Comparison of ENCODE assay signal across 8 cellular contexts in genomic region chrX:15737188-15737956, GRCh38. TPM values are rescaled to one million over a fixed set of nuclear protein-coding genes. Genes with fewer than 3 reads are reported as not detected.
DNase-seq lines count a peak whose midpoint lies in the region; ATAC-seq and TF ChIP-seq lines count a peak whose summit lies in the region.

No MANE protein-coding gene starts in this region.

- no peak for ATAC-seq in activated T-cell treated with anti-CD3 and anti-CD28 coated beads, Interleukin-2, amount 50 U/mL, for 72 hours (replicated peaks in 1 of 2)
- ATAC-seq in GM19397 (IDR thresholded peaks at IDR 0.05; ENCODE audit: unreplicated experiment) (no peak), GM21526 (IDR thresholded peaks at IDR 0.05; ENCODE audit: low FRiP score, unreplicated experiment) (no peak), HG03095 (IDR thresholded peaks at IDR 0.05; ENCODE audit: unreplicated experiment) (no peak)

- TF ChIP-seq CTCF in WI38 (IDR thresholded peaks at IDR 0.05; ENCODE audit: low read depth, low read length) (no peak), glutamatergic neuron (IDR thresholded peaks at IDR 0.05; ENCODE audit: partially characterized antibody, unreplicated experiment) (no peak)

- peaks cover 0 to 6% (median 3%) of the 10 kb centered on the region in 5 donors for H3K27me3 ChIP-seq in subcutaneous abdominal adipose tissue (ENCODE audit: control insufficient read depth in 5 of 5, insufficient read depth in 4 of 5, low read length in 5 of 5)

- no peak overlapping the region for H3K27ac ChIP-seq in subcutaneous abdominal adipose tissue (ENCODE audit: low read depth, low read length)

- no peaks in the 10 kb centered on the region for H3K9me3 ChIP-seq in subcutaneous abdominal adipose tissue (ENCODE audit: control insufficient read depth in 5 of 5, low read length in 5 of 5)

- no peaks in the 10 kb centered on the region for H3K36me3 Mint-ChIP-seq in activated T-cell treated with anti-CD3 and anti-CD28 coated beads, Interleukin-2, amount 50 U/mL, for 72 hours (ENCODE audit: insufficient read depth in 2 of 2)
- H3K36me3 Mint-ChIP-seq in glutamatergic neuron (ENCODE audit: unreplicated experiment): no peaks in the 10 kb centered on the region

- H3K27ac Mint-ChIP-seq in activated T-cell treated with anti-CD3 and anti-CD28 coated beads, Interleukin-2, amount 50 U/mL, for 72 hours: no peak overlapping the region
- no peak overlapping the region for H3K27ac Mint-ChIP-seq in glutamatergic neuron (ENCODE audit: unreplicated experiment)

- H3K9me3 Mint-ChIP-seq in activated T-cell treated with anti-CD3 and anti-CD28 coated beads, Interleukin-2, amount 50 U/mL, for 72 hours: no peaks in the 10 kb centered on the region
- H3K9me3 Mint-ChIP-seq in glutamatergic neuron (ENCODE audit: unreplicated experiment): no peaks in the 10 kb centered on the region

- H3K27me3 Mint-ChIP-seq in activated T-cell treated with anti-CD3 and anti-CD28 coated beads, Interleukin-2, amount 50 U/mL, for 72 hours (ENCODE audit: low read depth): no peaks in the 10 kb centered on the region
- no peaks in the 10 kb centered on the region for H3K27me3 Mint-ChIP-seq in glutamatergic neuron (ENCODE audit: unreplicated experiment)

- peaks cover 0 to 25% (median 22%) of the 10 kb centered on the region in 5 donors for H3K4me1 ChIP-seq in subcutaneous abdominal adipose tissue (ENCODE audit: control insufficient read depth in 5 of 5, insufficient read depth in 5 of 5, low read length in 5 of 5)

- peaks cover 38% of the 10 kb centered on the region for H3K4me1 Mint-ChIP-seq in activated T-cell treated with anti-CD3 and anti-CD28 coated beads, Interleukin-2, amount 50 U/mL, for 72 hours (ENCODE audit: low read depth)
- H3K4me1 Mint-ChIP-seq in glutamatergic neuron (ENCODE audit: low read depth, unreplicated experiment): no peaks in the 10 kb centered on the region

- DNase-seq in activated T-cell treated with anti-CD3 and anti-CD28 coated beads, Interleukin-2, amount 50 U/mL, for 72 hours: no peak
- DNase-seq in activated T-cell treated with anti-CD3 and anti-CD28 coated beads, Interleukin-2, amount 50 U/mL, for 1 hour: no peak
- no peak for DNase-seq in glutamatergic neuron

- H3K4me3 ChIP-seq in WI38 (ENCODE audit: low read depth, low read length) (peak overlapping the region; percentile 17; the same call in 1 of the 2 replicates), subcutaneous abdominal adipose tissue (ENCODE audit: low read depth in 1 of 5, low read length in 5 of 5) (peak overlapping the region; percentile 66 to 76 (median 68))

- H3K4me3 Mint-ChIP-seq in activated T-cell treated with anti-CD3 and anti-CD28 coated beads, Interleukin-2, amount 50 U/mL, for 72 hours: peak overlapping the region; percentile 87 to 89
- peak overlapping the region; percentile 74 for H3K4me3 Mint-ChIP-seq in glutamatergic neuron (ENCODE audit: unreplicated experiment)

- H3K36me3 ChIP-seq in subcutaneous abdominal adipose tissue (ENCODE audit: control insufficient read depth in 5 of 5, insufficient read depth in 5 of 5, low read length in 5 of 5): peaks cover 0 to 3% (median 0%) of the 10 kb centered on the region in 5 donors

- peak overlapping the region in 3 of 5 donors; percentile 2 to 35 (median 17) for H3K9ac ChIP-seq in subcutaneous abdominal adipose tissue (ENCODE audit: low read length in 5 of 5)

RNA-seq across cellular contexts. Expression of gene CA5B, which starts 0.7 kb away (rescaled TPM):
- total RNA-seq in activated T-cell treated with anti-CD3 and anti-CD28 coated beads, Interleukin-2, amount 50 U/mL, for 72 hours: 10 to 100 TPM; 10.5 to 11.7 TPM
- total RNA-seq in glutamatergic neuron (ENCODE audit: unreplicated experiment): 4.1 TPM

RNA-seq across cellular contexts. Expression of gene ZRSR2, which starts 52.9 kb away (rescaled TPM):
- 10 to 100 TPM; 15.3 to 27.2 TPM for total RNA-seq in activated T-cell treated with anti-CD3 and anti-CD28 coated beads, Interleukin-2, amount 50 U/mL, for 72 hours
- total RNA-seq in glutamatergic neuron (ENCODE audit: unreplicated experiment): 8.5 TPM
